In genomic region chr20:61993058-61993457, GRCh38 we compare ENCODE assay signal across 31 cellular contexts.
"Had no signal": no experiment of that assay in that cellular context is flagged by ENCODE, and none has a peak within 500 bp of the region (broad histone marks: within the 10 kb centered on the region; RNA-seq: fewer than 3 reads in every experiment).

No MANE protein-coding gene starts in this region.

- H3K4me3 ChIP-seq: esophagus squamous epithelium, psoas muscle, smooth muscle cell, tibial nerve had no signal

- H3K4me2 ChIP-seq: smooth muscle cell had no signal

- H3K4me3 Mint-ChIP-seq: activated naive CD4-positive, alpha-beta T cell treated with anti-CD3 and anti-CD28 coated beads, Interleukin-2, amount 10 ng/mL, durations not matched to agents 7 days and 5 days; activated T-helper 1 cell treated with anti-CD3 and anti-CD28 coated beads, Interleukin-12 subunit alpha, Interleukin-12 subunit beta, Interleukin-2, Interleukin-4 antibody, amounts not matched to agents 30 ng/mL and 10 ng/mL and 1 ng/mL, durations not matched to agents 14 hours and 24 hours and 36 hours; dendritic cell treated with granulocyte-macrophage colony-stimulating factor and Interleukin-4, amounts not matched to agents 40 ng/mL and 50 ng/mL, for 4 days; T-helper 1 cell treated with Interleukin-12 subunit alpha and Interleukin-12 subunit beta and Interleukin-4 antibody, amounts not matched to agents 30 μg/mL and 1 μg/mL, for 36 hours had no signal

- H3K27me3 Mint-ChIP-seq: activated naive CD4-positive, alpha-beta T cell treated with anti-CD3 and anti-CD28 coated beads, Interleukin-2, amount 10 ng/mL, durations not matched to agents 7 days and 5 days; dendritic cell treated with granulocyte-macrophage colony-stimulating factor and Interleukin-4, amounts not matched to agents 40 ng/mL and 50 ng/mL, for 4 days had no signal

- ATAC-seq: activated CD4-positive, CD25-positive, alpha-beta regulatory T cell treated with anti-CD3 and anti-CD28 coated beads, Interleukin-2, amount 50 U/mL, for 24 hours; left cardiac atrium; left ventricle myocardium superior; psoas muscle had no signal

- H2AFZ ChIP-seq: parathyroid adenoma had no signal

- FAIRE-seq: astrocyte had no signal

- H3K27me3 ChIP-seq: esophagus squamous epithelium, tibial nerve had no signal

- H3K4me1 Mint-ChIP-seq: activated naive CD4-positive, alpha-beta T cell treated with anti-CD3 and anti-CD28 coated beads, Interleukin-2, amount 10 ng/mL, durations not matched to agents 7 days and 5 days had no signal

- H3K27ac Mint-ChIP-seq: activated naive CD4-positive, alpha-beta T cell treated with anti-CD3 and anti-CD28 coated beads, Interleukin-2, amount 10 ng/mL, durations not matched to agents 7 days and 5 days; activated T-helper 1 cell treated with anti-CD3 and anti-CD28 coated beads, Interleukin-12 subunit alpha, Interleukin-12 subunit beta, Interleukin-2, Interleukin-4 antibody, amounts not matched to agents 30 ng/mL and 10 ng/mL and 1 ng/mL, durations not matched to agents 14 hours and 24 hours and 36 hours; dendritic cell treated with granulocyte-macrophage colony-stimulating factor and Interleukin-4, amounts not matched to agents 40 ng/mL and 50 ng/mL, for 4 days; T-helper 1 cell treated with Interleukin-12 subunit alpha and Interleukin-12 subunit beta and Interleukin-4 antibody, amounts not matched to agents 30 μg/mL and 1 μg/mL, for 36 hours had no signal

- H3K4me1 ChIP-seq: esophagus squamous epithelium, parathyroid adenoma, psoas muscle, tibial nerve had no signal

- H3K27ac ChIP-seq: epithelial cell of prostate, esophagus squamous epithelium, parathyroid adenoma, psoas muscle, tibial nerve, WERI-Rb-1 had no signal

- DNase-seq: activated CD4-positive, alpha-beta T cell treated with anti-CD3 and anti-CD28 coated beads for 48 hours; activated CD4-positive, alpha-beta T cell treated with anti-CD3 and anti-CD28 coated beads, Interleukin-2, amount 50 U/mL, for 48 hours; activated CD8-positive, alpha-beta memory T cell treated with anti-CD3 and anti-CD28 coated beads for 24 hours; activated effector memory CD4-positive, alpha-beta T cell treated with anti-CD3 and anti-CD28 coated beads, Interleukin-2, amount 50 U/mL, for 16 hours; activated naive CD4-positive, alpha-beta T cell treated with anti-CD3 and anti-CD28 coated beads, Interleukin-2, amount 10 ng/mL, durations not matched to agents 7 days and 5 days; amniotic stem cell; central memory CD4-positive, alpha-beta T cell; esophagus squamous epithelium; foreskin melanocyte; islet precursor cell; left ventricle myocardium superior; mammary epithelial cell; nucleus accumbens; psoas muscle; stimulated activated CD4-positive, alpha-beta T cell treated with anti-CD3 and anti-CD28 coated beads, Interleukin-1b, Interleukin-23, amount 100 ng/mL, for 48 hours; stimulated activated CD4-positive, alpha-beta T cell treated with anti-CD3 and anti-CD28 coated beads, Interleukin-4, amount 100 ng/mL, for 4 hours; stimulated activated CD8-positive, alpha-beta memory T cell treated with anti-CD3 and anti-CD28 coated beads, Interleukin-4, amount 100 ng/mL, for 48 hours; stimulated activated naive CD4-positive, alpha-beta T cell; SW 1271; T-helper 9 cell; WERI-Rb-1 had no signal

- H3K9ac ChIP-seq: parathyroid adenoma had no signal
